ENCODE assay signal across 8 cellular contexts in the genomic region with DNA sequence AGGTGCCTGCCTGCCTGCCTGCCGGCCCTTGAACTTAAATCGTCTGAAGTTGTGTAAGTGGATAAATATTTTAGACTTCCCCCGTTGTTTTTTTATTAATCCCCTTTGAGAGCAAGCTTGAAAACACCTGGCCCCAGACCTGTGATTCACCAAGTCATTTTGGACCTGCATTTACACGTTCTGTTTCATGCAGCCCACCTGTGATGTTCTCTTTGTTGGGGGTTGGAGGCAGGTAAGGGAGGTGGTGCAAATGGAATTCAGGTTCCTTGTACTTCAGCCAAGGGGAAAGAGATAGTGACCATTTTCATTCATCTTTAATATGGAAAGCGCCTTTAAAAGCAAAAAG. TPM values are rescaled to one million over a fixed set of nuclear protein-coding genes. Genes with fewer than 3 reads are reported as not detected.
DNase-seq lines count a peak whose midpoint lies in the region; ATAC-seq and TF ChIP-seq lines count a peak whose summit lies in the region.

No MANE protein-coding gene starts in this region.

- no peak for ATAC-seq in GM21825 (IDR thresholded peaks at IDR 0.05; ENCODE audit: unreplicated experiment)

- peak; percentile 34 for DNase-seq in NCI-H2171 treated with DMSO at 0.1 percent for 48 hours (lab: John Stamatoyannopoulos, UW)
- no peak for DNase-seq in NCI-H2171 (lab: John Stamatoyannopoulos, UW)
- no peak for DNase-seq in activated T-helper 1 cell treated with anti-CD3 and anti-CD28 coated beads, Interleukin-12 subunit alpha, Interleukin-12 subunit beta, Interleukin-2, Interleukin-4 antibody, amounts not matched to agents 30 ng/mL and 10 ng/mL and 1 ng/mL, durations not matched to agents 14 hours and 24 hours and 36 hours (ENCODE audit: low spot score)
- DNase-seq in stomach = no peak
- no peak for DNase-seq in NCI-H82 treated with DMSO at 0.1 percent for 48 hours (lab: John Stamatoyannopoulos, UW; ENCODE audit: unreplicated experiment)
- no peak for DNase-seq in retina

- TF ChIP-seq CTCF in stomach (IDR thresholded peaks at IDR 0.05) = no peak

- H3K36me3 Mint-ChIP-seq in activated T-helper 1 cell treated with anti-CD3 and anti-CD28 coated beads, Interleukin-12 subunit alpha, Interleukin-12 subunit beta, Interleukin-2, Interleukin-4 antibody, amounts not matched to agents 30 ng/mL and 10 ng/mL and 1 ng/mL, durations not matched to agents 14 hours and 24 hours and 36 hours (ENCODE audit: low read depth) = peaks cover 31% of the 10 kb centered on the region

- peaks cover 17 to 62% (median 38%) of the 10 kb centered on the region in 4 donors for H3K4me1 ChIP-seq in stomach

- peaks cover 9% of the 10 kb centered on the region for H3K27me3 Mint-ChIP-seq in activated T-helper 1 cell treated with anti-CD3 and anti-CD28 coated beads, Interleukin-12 subunit alpha, Interleukin-12 subunit beta, Interleukin-2, Interleukin-4 antibody, amounts not matched to agents 30 ng/mL and 10 ng/mL and 1 ng/mL, durations not matched to agents 14 hours and 24 hours and 36 hours (ENCODE audit: insufficient read depth)

- no peak for TF ChIP-seq POLR2A in stomach (IDR thresholded peaks at IDR 0.05)

- peaks cover 0 to 25% (median 20%) of the 10 kb centered on the region in 4 donors for H3K36me3 ChIP-seq in stomach

- H3K27ac ChIP-seq in stomach = peak overlapping the region; percentile 86 to 94 (median 90)

- peak overlapping the region; percentile 59 for H3K4me3 ChIP-seq in iPS-18c (ENCODE audit: insufficient read depth, low read depth, low read length)
- H3K4me3 ChIP-seq in stomach = peak overlapping the region; percentile 85 to 93 (median 90)

- intact Hi-C loops in activated T-helper 1 cell treated with anti-CD3 and anti-CD28 coated beads, Interleukin-12 subunit alpha, Interleukin-12 subunit beta, Interleukin-2, Interleukin-4 antibody, amounts not matched to agents 30 ng/mL and 10 ng/mL and 1 ng/mL, durations not matched to agents 14 hours and 24 hours and 36 hours (cut with micrococcal nuclease) = loop anchor here (1.0 to 10.0 kb wide), 3 partner anchors 12 to 210 kb away; no protein-coding TSS in a partner anchor
- intact Hi-C loops in stomach (cut with DNase I; ENCODE audit: low total_unique reads) = no loop called here

- H3K4me3 Mint-ChIP-seq in activated T-helper 1 cell treated with anti-CD3 and anti-CD28 coated beads, Interleukin-12 subunit alpha, Interleukin-12 subunit beta, Interleukin-2, Interleukin-4 antibody, amounts not matched to agents 30 ng/mL and 10 ng/mL and 1 ng/mL, durations not matched to agents 14 hours and 24 hours and 36 hours = peak overlapping the region; percentile 87

- H3K4me1 Mint-ChIP-seq in activated T-helper 1 cell treated with anti-CD3 and anti-CD28 coated beads, Interleukin-12 subunit alpha, Interleukin-12 subunit beta, Interleukin-2, Interleukin-4 antibody, amounts not matched to agents 30 ng/mL and 10 ng/mL and 1 ng/mL, durations not matched to agents 14 hours and 24 hours and 36 hours (ENCODE audit: low read depth) = peaks cover 17% of the 10 kb centered on the region

- no peaks in the 10 kb centered on the region for H3K9me3 ChIP-seq in iPS-18c (ENCODE audit: control insufficient read depth, insufficient read depth, low read length)
- H3K9me3 ChIP-seq in stomach = no peaks in the 10 kb centered on the region

- 12 to 22% (median 14%) methylated on average over 5 of the region's 5 CpGs for WGBS in stomach, 5 donors

- no peak for TF ChIP-seq EP300 in stomach (IDR thresholded peaks at IDR 0.05)

- no peaks in the 10 kb centered on the region for H3K9me3 Mint-ChIP-seq in activated T-helper 1 cell treated with anti-CD3 and anti-CD28 coated beads, Interleukin-12 subunit alpha, Interleukin-12 subunit beta, Interleukin-2, Interleukin-4 antibody, amounts not matched to agents 30 ng/mL and 10 ng/mL and 1 ng/mL, durations not matched to agents 14 hours and 24 hours and 36 hours

- peak overlapping the region; percentile 68 for H3K27ac Mint-ChIP-seq in activated T-helper 1 cell treated with anti-CD3 and anti-CD28 coated beads, Interleukin-12 subunit alpha, Interleukin-12 subunit beta, Interleukin-2, Interleukin-4 antibody, amounts not matched to agents 30 ng/mL and 10 ng/mL and 1 ng/mL, durations not matched to agents 14 hours and 24 hours and 36 hours

- H3K27me3 ChIP-seq in stomach = no peaks in the 10 kb centered on the region

RNA-seq across cellular contexts. Expression of a gene that starts 1.2 kb away (rescaled TPM):
- 21.9 and 25.0 TPM in 2 replicates for total RNA-seq in activated T-helper 1 cell treated with anti-CD3 and anti-CD28 coated beads, Interleukin-12 subunit alpha, Interleukin-12 subunit beta, Interleukin-2, Interleukin-4 antibody, amounts not matched to agents 30 ng/mL and 10 ng/mL and 1 ng/mL, durations not matched to agents 14 hours and 24 hours and 36 hours
- total RNA-seq in stomach = 10 to 100 TPM in 4 of 5 donors, 1 to 10 TPM in 1; 9.8 to 72.9 (median 23.9) TPM
- polyA plus RNA-seq in stomach = 10 to 100 TPM; 10.3 to 12.4 (median 11.3) TPM

RNA-seq across cellular contexts. Expression of a gene that starts 18.8 kb away (rescaled TPM):
- total RNA-seq in activated T-helper 1 cell treated with anti-CD3 and anti-CD28 coated beads, Interleukin-12 subunit alpha, Interleukin-12 subunit beta, Interleukin-2, Interleukin-4 antibody, amounts not matched to agents 30 ng/mL and 10 ng/mL and 1 ng/mL, durations not matched to agents 14 hours and 24 hours and 36 hours = not detected in 2 replicates
- 1 to 10 TPM in 1 of 5 donors, under 1 TPM in 3, not detected in 1; 0.37 to 8.9 (median 0.58) TPM for total RNA-seq in stomach
- 1 to 10 TPM; 1.8 to 2.9 (median 2.8) TPM for polyA plus RNA-seq in stomach
